ENCODE assay signal across 13 cellular contexts in the genomic region with DNA sequence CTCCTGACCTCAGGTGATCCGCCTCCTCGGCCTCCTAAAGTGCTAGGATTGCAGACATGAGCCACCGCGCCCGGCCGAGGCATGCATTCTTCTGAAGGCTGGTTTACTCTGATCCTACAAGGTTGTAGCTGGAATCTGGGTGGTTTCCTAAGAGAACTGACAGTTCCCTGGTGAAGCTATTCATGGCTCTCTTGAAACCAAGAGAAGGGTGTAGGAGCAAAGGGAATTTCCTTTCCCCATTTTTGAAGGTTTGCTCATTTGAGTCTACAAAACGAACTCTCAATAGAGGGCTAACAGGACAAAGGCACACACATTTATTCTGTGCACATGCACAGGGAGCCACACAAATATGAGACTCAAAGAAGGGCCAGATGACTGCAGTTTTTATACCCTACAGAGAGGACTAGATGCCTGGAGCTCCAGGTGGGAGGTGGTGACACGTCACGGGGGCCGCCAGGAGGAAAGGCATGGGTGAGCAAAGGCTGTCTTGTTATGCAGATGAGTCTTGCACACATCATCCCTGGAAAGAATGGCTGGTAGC. TPM values are rescaled to one million over a fixed set of nuclear protein-coding genes. Genes with fewer than 3 reads are reported as not detected.
DNase-seq lines count a peak whose midpoint lies in the region; ATAC-seq and TF ChIP-seq lines count a peak whose summit lies in the region.
"Had no signal": no experiment of that assay in that cellular context is flagged by ENCODE, and none has a peak within 500 bp of the region (broad histone marks: within the 10 kb centered on the region; RNA-seq: fewer than 3 reads in every experiment).

No MANE protein-coding gene starts in this region.

- no peaks in the 10 kb centered on the region for H3K27me3 Mint-ChIP-seq in osteocyte (ENCODE audit: unreplicated experiment)

- H3K9me3 Mint-ChIP-seq in osteocyte (ENCODE audit: unreplicated experiment) = no peaks in the 10 kb centered on the region
- H3K9me3 Mint-ChIP-seq: activated naive CD8-positive, alpha-beta T cell treated with anti-CD3 and anti-CD28 coated beads for 36 hours had no signal

- peak overlapping the region; percentile 90 for H3K27ac Mint-ChIP-seq in osteocyte (ENCODE audit: unreplicated experiment)
- H3K27ac Mint-ChIP-seq: activated naive CD8-positive, alpha-beta T cell treated with anti-CD3 and anti-CD28 coated beads for 36 hours had no signal

- no peak for TF ChIP-seq POLR2A in esophagus muscularis mucosa (IDR thresholded peaks at IDR 0.05; ENCODE audit: low read depth)

- no peak overlapping the region for H3K4me3 Mint-ChIP-seq in osteocyte (ENCODE audit: unreplicated experiment)
- H3K4me3 Mint-ChIP-seq: activated naive CD8-positive, alpha-beta T cell treated with anti-CD3 and anti-CD28 coated beads for 36 hours had no signal

- TF ChIP-seq CTCF in AG10803 (conservative IDR thresholded peaks at IDR 0.05; ENCODE audit: low read length) (no peak), esophagus muscularis mucosa (IDR thresholded peaks at IDR 0.05) (no peak), osteocyte (IDR thresholded peaks at IDR 0.05) (no peak)

- H3K36me3 ChIP-seq in esophagus muscularis mucosa = no peaks in the 10 kb centered on the region

- no peak for ATAC-seq in HG03135 (IDR thresholded peaks at IDR 0.05; ENCODE audit: unreplicated experiment)

- H3K4me3 ChIP-seq in AG10803 (ENCODE audit: low read length) (no peak overlapping the region), esophagus muscularis mucosa (no peak overlapping the region)

- 85% methylated on average over 8 of the region's 10 CpGs for WGBS in esophagus muscularis mucosa

- intact Hi-C loops in esophagus muscularis mucosa (cut with DNase I) = no loop called here

- no peak for TF ChIP-seq EP300 in esophagus muscularis mucosa (IDR thresholded peaks at IDR 0.05)

- H3K4me1 ChIP-seq in esophagus muscularis mucosa = peaks cover 25 to 52% (median 46%) of the 10 kb centered on the region in 4 donors

- DNase-seq in AG10803 (ENCODE audit: low read depth) (peak; percentile 36), NCI-H146 (lab: John Stamatoyannopoulos, UW) (peak; percentile 55), esophagus muscularis mucosa (ENCODE audit: extremely low spot score) (no peak), osteocyte (ENCODE audit: extremely low spot score, unreplicated experiment) (no peak), HK-2 (ENCODE audit: unreplicated experiment) (no peak), HuH-7 (ENCODE audit: low spot score) (no peak), AG20443 (ENCODE audit: low spot score) (no peak)
- DNase-seq: activated naive CD8-positive, alpha-beta T cell treated with anti-CD3 and anti-CD28 coated beads for 36 hours; AML-193; DND-41; NCI-H524 treated with DMSO at 0.1 percent for 48 hours; stimulated activated CD4-positive, alpha-beta T cell treated with anti-CD3 and anti-CD28 coated beads, Interleukin-15, amount 100 ng/mL, for 24 hours had no signal

- H3K9me3 ChIP-seq in esophagus muscularis mucosa = no peaks in the 10 kb centered on the region

- H3K27me3 ChIP-seq in esophagus muscularis mucosa = no peaks in the 10 kb centered on the region

- H3K36me3 Mint-ChIP-seq in osteocyte (ENCODE audit: unreplicated experiment) = no peaks in the 10 kb centered on the region
- H3K36me3 Mint-ChIP-seq: activated naive CD8-positive, alpha-beta T cell treated with anti-CD3 and anti-CD28 coated beads for 36 hours had no signal

- peak overlapping the region; percentile 88 to 92 (median 90) for H3K27ac ChIP-seq in esophagus muscularis mucosa (replicated peaks in 1 of 4)

- peaks cover 70% of the 10 kb centered on the region for H3K4me1 Mint-ChIP-seq in osteocyte (ENCODE audit: unreplicated experiment)
- H3K4me1 Mint-ChIP-seq: activated naive CD8-positive, alpha-beta T cell treated with anti-CD3 and anti-CD28 coated beads for 36 hours had no signal

RNA-seq across cellular contexts. Expression of a gene that starts 49.5 kb away (rescaled TPM):
- total RNA-seq in esophagus muscularis mucosa = 100 to 1,000 TPM; 308 to 587 (median 435) TPM
- 84.2 and 96.6 TPM in 2 replicates for total RNA-seq in osteocyte

Comparison
In these comparisons a context has a peak if more than half of its experiments do, and no peak if none do; other contexts are left out.
1. DNase-seq: peak in AG10803 (single experiment) and NCI-H146 (single experiment); none in esophagus muscularis mucosa (single experiment), osteocyte (single experiment), HK-2 (single experiment), HuH-7 (single experiment) and AG20443 (single experiment).